Comparison of ENCODE assay signal across 29 cellular contexts in genomic region chrX:39670281-39670680, GRCh38.
"Had no signal": no experiment of that assay in that cellular context is flagged by ENCODE, and none has a peak within 500 bp of the region (broad histone marks: within the 10 kb centered on the region; RNA-seq: fewer than 3 reads in every experiment).

No MANE protein-coding gene starts in this region.

- H3K27me3 ChIP-seq: right lobe of liver, upper lobe of left lung, vagina had no signal

- H3K36me3 ChIP-seq: heart left ventricle, right lobe of liver, upper lobe of left lung, vagina had no signal

- DNase-seq: activated CD4-positive, alpha-beta memory T cell treated with anti-CD3 and anti-CD28 coated beads, Interleukin-2, amount 10 ng/mL, durations not matched to agents 7 days and 5 days; activated CD4-positive, alpha-beta T cell treated with anti-CD3 and anti-CD28 coated beads for 1 hour; activated CD4-positive, alpha-beta T cell treated with anti-CD3 and anti-CD28 coated beads, Interleukin-2, amount 10 ng/mL, durations not matched to agents 7 days and 5 days; activated CD8-positive, alpha-beta memory T cell treated with anti-CD3 and anti-CD28 coated beads, Interleukin-2, amount 50 U/mL, for 48 hours; activated T-cell treated with anti-CD3 and anti-CD28 coated beads, Interleukin-2, amount 50 U/mL, for 4 hours; aorta; caudate nucleus; cortex of kidney; effector memory CD8-positive, alpha-beta T cell; foreskin fibroblast; heart left ventricle; hypothalamus; immature natural killer cell; left cardiac atrium; mucosa of descending colon; posterior cingulate gyrus; right lobe of liver; stimulated activated CD4-positive, alpha-beta T cell treated with anti-CD3 and anti-CD28 coated beads, Interleukin-4, amount 100 ng/mL, for 24 hours; stimulated activated naive CD8-positive, alpha-beta T cell treated with anti-CD3 and anti-CD28 coated beads, Interleukin-15, amount 100 ng/mL, for 72 hours; substantia nigra; T-helper 2 cell; upper lobe of left lung had no signal

- H3K9me3 ChIP-seq: heart left ventricle, mucosa of descending colon, right lobe of liver, upper lobe of left lung, vagina had no signal

- ATAC-seq: activated naive CD4-positive, alpha-beta T cell treated with anti-CD3 and anti-CD28 coated beads, Interleukin-2, amount 50 U/mL, for 72 hours; activated T-cell treated with anti-CD3 and anti-CD28 coated beads, Interleukin-2, amount 50 U/mL, for 4 hours; activated T-helper 17 cell treated with anti-CD3 and anti-CD28 coated beads, Interleukin-2, amount 50 U/mL, for 72 hours; effector memory CD8-positive, alpha-beta T cell; esophagus mucosa; heart left ventricle; left cardiac atrium; mucosa of descending colon; right lobe of liver; stimulated activated memory B cell treated with anti-CD40 and anti-IgM and Interleukin-4, amounts not matched to agents 10 μg/mL and 1 μg/mL and 100 μg/mL, for 72 hours; stimulated activated naive CD8-positive, alpha-beta T cell treated with anti-CD3 and anti-CD28 coated beads, Interleukin-15, amount 100 ng/mL, for 72 hours; WTC11 had no signal

- H3K4me3 ChIP-seq: heart left ventricle, mucosa of descending colon, right lobe of liver, skin epidermis, upper lobe of left lung, vagina had no signal

- H3K27ac ChIP-seq: heart left ventricle, right lobe of liver, skin epidermis, upper lobe of left lung, vagina had no signal

- H3K4me1 ChIP-seq: right lobe of liver, upper lobe of left lung, vagina had no signal
